11 cellular contexts compared by ENCODE assay signal in genomic region chr19:34306213-34306661, GRCh38. TPM values are rescaled to one million over a fixed set of nuclear protein-coding genes. Genes with fewer than 3 reads are reported as not detected.
DNase-seq lines count a peak whose midpoint lies in the region; ATAC-seq and TF ChIP-seq lines count a peak whose summit lies in the region.
"Had no signal": no experiment of that assay in that cellular context is flagged by ENCODE, and none has a peak within 500 bp of the region (broad histone marks: within the 10 kb centered on the region; RNA-seq: fewer than 3 reads in every experiment).

No MANE protein-coding gene starts in this region.

- H3K9me3 Mint-ChIP-seq in GM23338: no peaks in the 10 kb centered on the region

- H3K4me1 ChIP-seq in GM23338 (ENCODE audit: insufficient read depth) (no peaks in the 10 kb centered on the region), ascending aorta (peaks cover 10 to 53% of the 10 kb centered on the region in 2 donors), stomach (peaks cover 10 to 28% (median 21%) of the 10 kb centered on the region in 4 donors), PC-9 (replicated peaks; ENCODE audit: insufficient read depth) (no peaks in the 10 kb centered on the region)

- peaks cover 10% of the 10 kb centered on the region; the same call in 2 of the 3 replicates for H3K36me3 Mint-ChIP-seq in GM23338 (ENCODE audit: low read depth)

- H3K36me3 ChIP-seq in GM23338 (ENCODE audit: insufficient read depth): no peaks in the 10 kb centered on the region
- peaks cover 5 to 20% of the 10 kb centered on the region in 2 donors for H3K36me3 ChIP-seq in ascending aorta
- H3K36me3 ChIP-seq in stomach: peaks cover 0 to 37% (median 24%) of the 10 kb centered on the region in 4 donors
- H3K36me3 ChIP-seq in PC-9 (ENCODE audit: low read depth): no peaks in the 10 kb centered on the region

- H3K27ac ChIP-seq in GM23338 (ENCODE audit: low read depth) (peak overlapping the region; percentile 4; the same call in 1 of the 2 replicates), ascending aorta (peak overlapping the region; percentile 83 to 88), layer of hippocampus (ENCODE audit: low read depth, low read length) (peak overlapping the region; percentile 27), stomach (peak overlapping the region in 4 of 5 donors; percentile 2 to 37 (median 24)), PC-9 (no peak overlapping the region)

- no peaks in the 10 kb centered on the region for H3K9me2 ChIP-seq in GM23338 (ENCODE audit: insufficient read depth)
- no peaks in the 10 kb centered on the region for H3K9me2 ChIP-seq in PC-9 (ENCODE audit: insufficient read depth)

- H3K9me3 ChIP-seq in ascending aorta: no peaks in the 10 kb centered on the region
- H3K9me3 ChIP-seq in stomach: no peaks in the 10 kb centered on the region
- H3K9me3 ChIP-seq in PC-9 (ENCODE audit: insufficient read depth, low read depth): no peaks in the 10 kb centered on the region

- TF ChIP-seq POLR2A in stomach (IDR thresholded peaks at IDR 0.05): no peak

- CTCF ChIA-PET in PC-9 (lab: Charles Lee): no interaction called here

- peaks cover 19% of the 10 kb centered on the region for H3K4me1 Mint-ChIP-seq in GM23338

- POLR2A ChIA-PET in PC-9 (lab: Charles Lee; ENCODE audit: unreplicated experiment): no interaction called here

- no peak for TF ChIP-seq CTCF in GM23338 (conservative IDR thresholded peaks at IDR 0.05; ENCODE audit: low read depth in 2 of 2)
- TF ChIP-seq CTCF in ascending aorta (IDR thresholded peaks at IDR 0.05): no peak
- TF ChIP-seq CTCF in stomach (IDR thresholded peaks at IDR 0.05): no peak
- TF ChIP-seq CTCF in PC-9 (conservative IDR thresholded peaks at IDR 0.05): no peak

- no peak overlapping the region for H3K4me3 ChIP-seq in GM23338
- peak overlapping the region in 1 of 2 donors; percentile 1 for H3K4me3 ChIP-seq in ascending aorta
- no peak overlapping the region for H3K4me3 ChIP-seq in stomach
- no peak overlapping the region for H3K4me3 ChIP-seq in PC-9

- H3K4me2 ChIP-seq in GM23338 (no peak overlapping the region), PC-9 (no peak overlapping the region)

- H4K20me1 ChIP-seq in GM23338 (replicated peaks; ENCODE audit: insufficient read depth) (no peaks in the 10 kb centered on the region; the same call in 1 of the 2 replicates), PC-9 (ENCODE audit: insufficient read depth) (no peaks in the 10 kb centered on the region)

- 35 to 68% (median 50%) methylated on average over 2 of the region's 2 CpGs for WGBS in stomach, 5 donors

- no peak for DNase-seq in GM23338 (ENCODE audit: low spot score)
- DNase-seq in ascending aorta (ENCODE audit: low spot score in 2 of 2): peak in 1 of 2 donors; percentile 37
- DNase-seq in stomach: peak; percentile 53
- DNase-seq in DMS79 treated with DMSO at 0.1 percent for 48 hours (lab: John Stamatoyannopoulos, UW): no peak
- no peak for DNase-seq in NCI-H1694 treated with DMSO at 0.1 percent for 48 hours (lab: John Stamatoyannopoulos, UW)
- no peak for DNase-seq in PC-9
- DNase-seq: DND-41, NCI-H1930 had no signal

- H3K4me3 Mint-ChIP-seq in GM23338: no peak overlapping the region

- 0 out of 2 replicates have a peak overlapping the region, but pooled peaks have one; percentile 23 for H3K27ac Mint-ChIP-seq in GM23338

- H3F3A ChIP-seq in GM23338 (replicated peaks; ENCODE audit: low read depth) (no peaks in the 10 kb centered on the region), PC-9 (ENCODE audit: insufficient read depth, low read depth) (no peaks in the 10 kb centered on the region)

- BruUV-seq in PC-9 (replicated peaks; lab: Mats Ljungman, UMichigan): no TSS peak

- no peak for TF ChIP-seq EP300 in stomach (IDR thresholded peaks at IDR 0.05)

- H3K27me3 ChIP-seq in GM23338 (ENCODE audit: insufficient read depth): no peaks in the 10 kb centered on the region
- no peaks in the 10 kb centered on the region for H3K27me3 ChIP-seq in ascending aorta
- no peaks in the 10 kb centered on the region for H3K27me3 ChIP-seq in layer of hippocampus (ENCODE audit: control insufficient read depth, insufficient read depth, low read length)
- no peaks in the 10 kb centered on the region for H3K27me3 ChIP-seq in stomach
- H3K27me3 ChIP-seq in PC-9 (ENCODE audit: insufficient read depth, low read depth): no peaks in the 10 kb centered on the region

- H3K27me3 Mint-ChIP-seq in GM23338 (ENCODE audit: insufficient read depth, low read depth, poor library complexity): peaks cover 5% of the 10 kb centered on the region

- H2AFZ ChIP-seq in GM23338 (no peak overlapping the region), PC-9 (no peak overlapping the region)

- no peaks in the 10 kb centered on the region for H3K79me2 ChIP-seq in GM23338 (replicated peaks; ENCODE audit: insufficient read depth)
- H3K79me2 ChIP-seq in PC-9 (ENCODE audit: low read depth): no peaks in the 10 kb centered on the region

- ATAC-seq in GM23338 (no peak), HG03457 (IDR thresholded peaks at IDR 0.05; ENCODE audit: unreplicated experiment) (no peak)
- ATAC-seq: esophagus mucosa had no signal

- intact Hi-C loops in ascending aorta (cut with DNase I): no loop called here
- intact Hi-C loops in stomach (cut with DNase I; ENCODE audit: low total_unique reads): no loop called here
- intact Hi-C loops in PC-9 (cut with micrococcal nuclease; ENCODE audit: unreplicated experiment): no loop called here

TF ChIP-seq in GM23338, 12 proteins besides CTCF, POLR2A, EP300 and RAD21 (continues in another document):
- TF ChIP-seq NANOG (IDR thresholded peaks at IDR 0.05; ENCODE audit: borderline replicate concordance) (no peak), ETS1 (IDR thresholded peaks at IDR 0.05) (no peak), REST (IDR thresholded peaks at IDR 0.05; ENCODE audit: unreplicated experiment) (no peak), JUNB (IDR thresholded peaks at IDR 0.05; ENCODE audit: unreplicated experiment) (no peak), POLR2AphosphoS5 (IDR thresholded peaks at IDR 0.05; ENCODE audit: low read depth) (no peak), EZH2 (IDR thresholded peaks at IDR 0.05; ENCODE audit: low read depth, unreplicated experiment) (no peak), ZNF114 (CRISPR knock-in tag; IDR thresholded peaks at IDR 0.05) (no peak), ZNF331 (CRISPR knock-in tag; IDR thresholded peaks at IDR 0.05; ENCODE audit: low read depth) (no peak)

RNA-seq across cellular contexts. Expression of gene GARRE1, which starts 51.9 kb away (rescaled TPM):
- 16.0 and 19.4 TPM in 2 replicates for total RNA-seq in GM23338 (2014; rRNA removed; shearing (Covaris generic))
- polyA plus RNA-seq in GM23338 (2016; fragmentation: Nextera tagmentation; extraction: Ambion mirVana): 20.0 and 23.5 TPM in 2 replicates
- 59.2 TPM for total RNA-seq in ascending aorta
- total RNA-seq in stomach: 10 to 100 TPM; 12.9 to 60.7 (median 20.1) TPM
- 1 to 10 TPM; 2.1 to 3.6 (median 3.5) TPM for polyA plus RNA-seq in stomach
- 13.6 and 23.3 TPM in 2 replicates for total RNA-seq in PC-9 (2021)

RNA-seq across cellular contexts. Expression of gene GPI, which starts 58.8 kb away (rescaled TPM):
- 298 and 327 TPM in 2 replicates for total RNA-seq in GM23338 (2014; rRNA removed; shearing (Covaris generic))
- 127 and 136 TPM in 2 replicates for polyA plus RNA-seq in GM23338 (2016; fragmentation: Nextera tagmentation; extraction: Ambion mirVana)
- total RNA-seq in ascending aorta: 337 TPM
- 100 to 1,000 TPM in 4 of 5 donors, 10 to 100 TPM in 1; 93.2 to 306 (median 110) TPM for total RNA-seq in stomach
- polyA plus RNA-seq in stomach: 10 to 100 TPM; 66.1 to 80.9 (median 67.8) TPM
- 365 and 522 TPM in 2 replicates for total RNA-seq in PC-9 (2021)
